ENCODE assay signal across 8 cellular contexts in genomic region chr16:50313596-50314483, GRCh38. TPM values are rescaled to one million over a fixed set of nuclear protein-coding genes. Genes with fewer than 3 reads are reported as not detected.
A peak's percentile ranks its signal among the peaks of the same experiment; 100 is the strongest.
DNase-seq lines count a peak whose midpoint lies in the region; ATAC-seq and TF ChIP-seq lines count a peak whose summit lies in the region.

No MANE protein-coding gene starts in this region.

- H3F3A ChIP-seq in SK-N-SH (replicated peaks; ENCODE audit: insufficient read depth): no peaks in the 10 kb centered on the region

- H3K9me3 ChIP-seq in SK-N-SH: no peaks in the 10 kb centered on the region
- no peaks in the 10 kb centered on the region for H3K9me3 ChIP-seq in SJCRH30 (replicated peaks)

- H3K4me1 ChIP-seq in SK-N-SH (ENCODE audit: control insufficient read depth in 1 of 2, insufficient read depth in 2 of 2, low read depth in 1 of 2, low read length in 1 of 2): peaks cover 0 to 52% of the 10 kb centered on the region in 2 experiments; a peak in 2 of 4 replicates
- H3K4me1 ChIP-seq in SJCRH30: no peaks in the 10 kb centered on the region

- no peaks in the 10 kb centered on the region for H3K9me2 ChIP-seq in SK-N-SH

- H3K79me2 ChIP-seq in SK-N-SH (ENCODE audit: insufficient read depth): no peaks in the 10 kb centered on the region

- peak overlapping the region; percentile 84 to 87 for H3K27ac Mint-ChIP-seq in activated naive CD4-positive, alpha-beta T cell treated with anti-CD3 and anti-CD28 coated beads, Interleukin-2, amount 50 U/mL, for 72 hours

- no peak overlapping the region for H3K4me3 ChIP-seq in SK-N-SH (ENCODE audit: low read depth in 2 of 2, low read length in 1 of 2)
- no peak overlapping the region for H3K4me3 ChIP-seq in SJCRH30

- peaks cover 40 to 64% of the 10 kb centered on the region in 2 experiments for H3K36me3 ChIP-seq in SK-N-SH (replicated peaks in 1 of 2; ENCODE audit: control insufficient read depth in 1 of 2, insufficient read depth in 2 of 2, low read length in 1 of 2)
- H3K36me3 ChIP-seq in SJCRH30: peaks cover 46% of the 10 kb centered on the region

- peaks cover 0 to 21% of the 10 kb centered on the region in 2 donors for H3K36me3 Mint-ChIP-seq in activated naive CD4-positive, alpha-beta T cell treated with anti-CD3 and anti-CD28 coated beads, Interleukin-2, amount 50 U/mL, for 72 hours

- peak; percentile 49 to 88 for ATAC-seq in activated naive CD4-positive, alpha-beta T cell treated with anti-CD3 and anti-CD28 coated beads, Interleukin-2, amount 50 U/mL, for 72 hours
- ATAC-seq in GM19324 (IDR thresholded peaks at IDR 0.05; ENCODE audit: low FRiP score, unreplicated experiment): no peak

- WGBS in SK-N-SH (ENCODE audit: low lambda C conversion rate): 92% methylated on average over 19 of the region's 31 CpGs

- no peak for TF ChIP-seq RAD21 in SK-N-SH (IDR thresholded peaks at IDR 0.05; ENCODE audit: low read length)

- no peaks in the 10 kb centered on the region for H3K9me3 Mint-ChIP-seq in activated naive CD4-positive, alpha-beta T cell treated with anti-CD3 and anti-CD28 coated beads, Interleukin-2, amount 50 U/mL, for 72 hours

- no peak for TF ChIP-seq CTCF in SK-N-SH (IDR thresholded peaks at IDR 0.05)

- H3K27ac ChIP-seq in SK-N-SH (ENCODE audit: low read depth in 2 of 2, low read length in 1 of 2): peak overlapping the region in 1 of 2 experiments; percentile 16; a peak in 1 of 4 replicates
- H3K27ac ChIP-seq in SJCRH30: no peak overlapping the region

- H2AFZ ChIP-seq in SK-N-SH (ENCODE audit: low read depth): no peak overlapping the region

- POLR2A ChIA-PET in SK-N-SH (lab: Yijun Ruan, JAX): no interaction called here

- CTCF ChIA-PET in SK-N-SH (lab: Yijun Ruan, JAX): interaction anchor here (0.6 to 3.0 kb wide), 11 partner anchors 10 to 352 kb away, joined by 3 to 14 read pairs (median 4); no protein-coding TSS in a partner anchor

- DNase-seq in LHCN-M2 (ENCODE audit: low read depth) (peak; percentile 58), islet precursor cell (peak; percentile 81), SK-N-SH (no peak), inferior parietal cortex (ENCODE audit: extremely low spot score) (no peak), SJCRH30 (no peak)
- DNase-seq in activated naive CD4-positive, alpha-beta T cell treated with anti-CD3 and anti-CD28 coated beads, Interleukin-2, amount 50 U/mL, for 72 hours (ENCODE audit: low spot score in 2 of 2): peak in 1 of 2 donors; percentile 72
- peak; percentile 9 for DNase-seq in stimulated activated CD8-positive, alpha-beta memory T cell treated with anti-CD3 and anti-CD28 coated beads, Interleukin-15, amount 100 ng/mL, for 1 hour (ENCODE audit: low read depth)

- no peaks in the 10 kb centered on the region for H4K20me1 ChIP-seq in SK-N-SH (ENCODE audit: insufficient read depth)

- no peak overlapping the region for H3K9ac ChIP-seq in SK-N-SH

- TF ChIP-seq EP300 in SK-N-SH (IDR thresholded peaks at IDR 0.05; ENCODE audit: borderline replicate concordance in 1 of 2, low read depth in 1 of 2, low read length in 1 of 2): no peak

- H3K27me3 ChIP-seq in SK-N-SH (ENCODE audit: insufficient read depth): no peaks in the 10 kb centered on the region
- H3K27me3 ChIP-seq in SJCRH30: no peaks in the 10 kb centered on the region

- H3K4me2 ChIP-seq in SK-N-SH: no peak overlapping the region

TF ChIP-seq in SK-N-SH, 30 proteins besides CTCF, POLR2A, EP300 and RAD21:
- TF ChIP-seq USF1 (IDR thresholded peaks at IDR 0.05; ENCODE audit: borderline replicate concordance, low read depth) (no peak), TCF12 (IDR thresholded peaks at IDR 0.05) (no peak), ZBTB33 (IDR thresholded peaks at IDR 0.05; ENCODE audit: borderline replicate concordance, low read depth) (no peak), JUND (IDR thresholded peaks at IDR 0.05) (no peak), PBX3 (IDR thresholded peaks at IDR 0.05) (no peak)

RNA-seq across cellular contexts. Expression of gene ADCY7, which starts 47.5 kb away (rescaled TPM):
- 38.5 and 40.7 TPM in 2 replicates for total RNA-seq in LHCN-M2 (2014; rRNA removed)
- polyA plus RNA-seq in LHCN-M2 (2012): 12.4 TPM
- total RNA-seq in activated naive CD4-positive, alpha-beta T cell treated with anti-CD3 and anti-CD28 coated beads, Interleukin-2, amount 50 U/mL, for 72 hours: 100 to 1,000 TPM in 1 of 2 donors, 10 to 100 TPM in 1; 78.5 to 104 TPM
- 13.8 and 14.3 TPM in 2 replicates for polyA plus RNA-seq in SK-N-SH (2012; rRNA removed)
- polyA plus RNA-seq in SK-N-SH (2012; cell fraction: cytosol; rRNA removed): 6.6 and 11.7 TPM in 2 replicates
- polyA plus RNA-seq in SK-N-SH (2012; cell fraction: nucleus; rRNA removed): 24.3 and 32.0 TPM in 2 replicates
- total RNA-seq in SJCRH30 (2014; rRNA removed; shearing (Covaris generic)): 26.2 and 27.1 TPM in 2 replicates

RNA-seq across cellular contexts. Expression of gene BRD7, which starts 54.9 kb away (rescaled TPM):
- 47.1 and 49.1 TPM in 2 replicates for total RNA-seq in LHCN-M2 (2014; rRNA removed)
- 24.0 TPM for polyA plus RNA-seq in LHCN-M2 (2012)
- 10 to 100 TPM; 71.5 to 84.9 TPM for total RNA-seq in activated naive CD4-positive, alpha-beta T cell treated with anti-CD3 and anti-CD28 coated beads, Interleukin-2, amount 50 U/mL, for 72 hours
- 31.6 and 32.9 TPM in 2 replicates for polyA plus RNA-seq in SK-N-SH (2012; rRNA removed)
- 44.3 and 56.8 TPM in 2 replicates for polyA plus RNA-seq in SK-N-SH (2012; cell fraction: cytosol; rRNA removed)
- polyA plus RNA-seq in SK-N-SH (2012; cell fraction: nucleus; rRNA removed): 25.3 and 33.7 TPM in 2 replicates
- total RNA-seq in SJCRH30 (2014; rRNA removed; shearing (Covaris generic)): 81.6 and 86.8 TPM in 2 replicates

Comparison
In these comparisons a context has a peak if more than half of its experiments do, and no peak if none do; other contexts are left out.
1. DNase-seq: peak in LHCN-M2 (single experiment), islet precursor cell (single experiment) and stimulated activated CD8-positive, alpha-beta memory T cell treated with anti-CD3 and anti-CD28 coated beads, Interleukin-15, amount 100 ng/mL, for 1 hour (single experiment); none in SK-N-SH (single experiment), inferior parietal cortex (single experiment) and SJCRH30 (0 of 2).